Comparison of ENCODE assay signal across 9 cellular contexts in the genomic region with DNA sequence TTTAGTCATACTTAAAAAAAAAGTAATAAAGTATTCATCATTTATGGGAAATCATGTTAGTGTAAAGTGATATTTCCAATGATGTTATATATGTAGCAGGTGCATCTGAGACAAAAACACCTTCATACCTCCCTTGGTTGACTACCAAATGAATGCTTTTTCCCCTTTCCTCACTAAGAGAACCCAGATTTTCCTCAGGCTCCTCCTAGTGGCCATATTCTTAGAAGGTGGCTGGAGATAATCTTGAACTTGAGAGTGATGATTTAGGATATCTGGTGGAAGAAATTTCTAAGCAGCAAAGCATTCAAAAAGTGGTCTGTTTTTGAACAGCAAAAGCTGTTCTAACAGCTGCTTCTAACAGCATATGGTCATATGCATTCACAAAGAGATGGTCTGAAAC. TPM values are rescaled to one million over a fixed set of nuclear protein-coding genes. Genes with fewer than 3 reads are reported as not detected.
A peak's percentile ranks its signal among the peaks of the same experiment; 100 is the strongest.
DNase-seq lines count a peak whose midpoint lies in the region; ATAC-seq and TF ChIP-seq lines count a peak whose summit lies in the region.
"Had no signal": no experiment of that assay in that cellular context is flagged by ENCODE, and none has a peak within 500 bp of the region (broad histone marks: within the 10 kb centered on the region; RNA-seq: fewer than 3 reads in every experiment).

No MANE protein-coding gene starts in this region.

- DNase-seq in NCI-H1105 treated with DMSO at 0.1 percent for 48 hours (lab: John Stamatoyannopoulos, UW) (peak; percentile 5), NCI-H1105 (lab: John Stamatoyannopoulos, UW) (no peak), NB4 (ENCODE audit: low read depth) (peak; percentile 25), endodermal cell (no peak), psoas muscle (no peak), mesenteric fat pad (ENCODE audit: low spot score) (no peak)

- H3K4me3 ChIP-seq in NB4 (ENCODE audit: low read depth, low read length) (no peak overlapping the region), endodermal cell (ENCODE audit: low read length) (no peak overlapping the region), psoas muscle (no peak overlapping the region)

- H3K9me3 ChIP-seq in endodermal cell (ENCODE audit: control insufficient read depth, low read length) (peaks cover 18% of the 10 kb centered on the region), psoas muscle (no peaks in the 10 kb centered on the region)

- H3K27ac ChIP-seq in endodermal cell (ENCODE audit: low read depth, low read length) = no peak overlapping the region
- H3K27ac ChIP-seq in psoas muscle = no peak overlapping the region

- H3K36me3 ChIP-seq in endodermal cell (ENCODE audit: control insufficient read depth, insufficient read depth, low read length) (no peaks in the 10 kb centered on the region), psoas muscle (ENCODE audit: insufficient read depth in 1 of 2, low read depth in 1 of 2) (no peaks in the 10 kb centered on the region)

- TF ChIP-seq CTCF in NB4 (IDR thresholded peaks at IDR 0.05; ENCODE audit: low read depth, low read length) (peak; percentile 54), endodermal cell (conservative IDR thresholded peaks at IDR 0.05) (peak; percentile 58), psoas muscle (IDR thresholded peaks at IDR 0.05) (peak; percentile 30)

- no peak for TF ChIP-seq POLR2A in NB4 (IDR thresholded peaks at IDR 0.05; ENCODE audit: extremely low read depth, insufficient read length)

- H3K36me3 Mint-ChIP-seq in endodermal cell (ENCODE audit: low read depth) = no peaks in the 10 kb centered on the region

- H3K4me1 ChIP-seq in endodermal cell (ENCODE audit: control insufficient read depth, insufficient read depth, low read length) = no peaks in the 10 kb centered on the region
- no peaks in the 10 kb centered on the region for H3K4me1 ChIP-seq in psoas muscle

- peaks cover 29% of the 10 kb centered on the region for H3K9me3 Mint-ChIP-seq in endodermal cell

- intact Hi-C loops in psoas muscle (cut with DNase I) = loop anchor here in 1 of 2 donors (10.0 kb wide), 1 partner anchor 479 kb away; no protein-coding TSS in a partner anchor

- H3K9ac ChIP-seq in endodermal cell (ENCODE audit: extremely low read depth, low read length, poor library complexity, severe bottlenecking) = no peak overlapping the region

- H3K27ac Mint-ChIP-seq in endodermal cell = no peak overlapping the region
- H3K27ac Mint-ChIP-seq: nephron had no signal

- H3K27me3 ChIP-seq in endodermal cell (ENCODE audit: control insufficient read depth, insufficient read depth, low read length, poor library complexity, severe bottlenecking) = peaks cover 9% of the 10 kb centered on the region
- no peaks in the 10 kb centered on the region for H3K27me3 ChIP-seq in psoas muscle (ENCODE audit: insufficient read depth in 3 of 3, low read length in 2 of 3)

- peaks cover 9% of the 10 kb centered on the region for H3K27me3 Mint-ChIP-seq in endodermal cell (ENCODE audit: insufficient read depth)

- no peak overlapping the region for H3K4me3 Mint-ChIP-seq in endodermal cell
- H3K4me3 Mint-ChIP-seq: nephron had no signal

- ATAC-seq in psoas muscle = no peak
- ATAC-seq in GM19455 (IDR thresholded peaks at IDR 0.05; ENCODE audit: unreplicated experiment) = no peak
- ATAC-seq in HG03469 (IDR thresholded peaks at IDR 0.05; ENCODE audit: unreplicated experiment) = no peak

- H3K4me1 Mint-ChIP-seq in endodermal cell = no peaks in the 10 kb centered on the region
- H3K4me1 Mint-ChIP-seq: nephron had no signal

RNA-seq across cellular contexts. Expression of a gene that starts 16.8 kb away (rescaled TPM):
- total RNA-seq in endodermal cell (under 1 TPM; 0.80 to 0.99 TPM), psoas muscle (under 1 TPM; 0.28 to 0.93 (median 0.44) TPM), mesenteric fat pad (0.26 TPM)
- polyA plus RNA-seq in endodermal cell (2013, experiment 1 of 2) = 0.78 TPM
- polyA plus RNA-seq in endodermal cell (2013, experiment 2 of 2) = 0.66 TPM
- under 1 TPM; 0.01 to 0.03 (median 0.03) TPM for polyA plus RNA-seq in psoas muscle

Comparison
In these comparisons a context has a peak if more than half of its experiments do, and no peak if none do; other contexts are left out.
1. DNase-seq: peak in NCI-H1105 treated with DMSO at 0.1 percent for 48 hours (single experiment) and NB4 (single experiment); none in NCI-H1105 (single experiment), endodermal cell (single experiment), psoas muscle (0 of 2) and mesenteric fat pad (single experiment).
2. Peak in every context shown above with its lines, with median percentiles within 50 percentile points of each other: CTCF ChIP-seq.